13 cellular contexts compared by ENCODE assay signal in the genomic region with DNA sequence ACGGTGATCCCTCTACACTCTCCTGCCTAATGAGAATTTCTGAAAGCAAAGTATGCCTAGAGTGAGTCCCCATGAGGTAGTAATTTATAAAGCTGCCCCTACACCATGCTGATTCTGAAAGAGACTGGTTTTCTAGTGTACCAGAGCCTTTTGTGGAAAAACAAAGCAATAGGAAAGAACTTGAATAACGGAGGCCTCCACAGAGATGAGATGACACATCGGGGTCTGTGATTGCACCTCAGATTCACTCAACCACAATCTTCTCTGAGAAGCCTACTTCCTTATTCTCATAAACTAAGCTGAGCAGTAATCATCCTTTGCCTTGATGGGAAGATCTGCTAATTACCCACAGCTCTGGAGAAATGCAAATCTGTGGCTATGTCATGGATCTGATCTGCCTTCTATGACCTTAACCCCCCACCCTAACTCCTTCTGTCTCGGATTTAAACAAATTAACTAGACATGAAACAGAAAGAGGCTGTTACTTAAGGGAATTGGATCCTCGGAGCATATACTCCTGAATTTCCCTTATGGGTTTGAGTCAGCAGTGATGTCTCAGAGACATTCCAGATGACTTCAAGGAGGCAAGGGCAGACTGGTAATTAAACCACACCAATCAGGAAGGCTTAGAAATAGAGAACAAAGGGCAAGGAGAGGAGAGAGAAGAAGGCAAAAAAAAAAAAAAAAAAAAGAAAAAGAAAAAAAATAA.
DNase-seq lines count a peak whose midpoint lies in the region; ATAC-seq, FAIRE-seq and TF ChIP-seq lines count a peak whose summit lies in the region.
"Had no signal": no experiment of that assay in that cellular context is flagged by ENCODE, and none has a peak within 500 bp of the region (broad histone marks: within the 10 kb centered on the region; RNA-seq: fewer than 3 reads in every experiment).

No MANE protein-coding gene starts in this region.

- peaks cover 13% of the 10 kb centered on the region for H3K4me1 Mint-ChIP-seq in osteocyte (ENCODE audit: unreplicated experiment)

- TF ChIP-seq POLR2A in H54 (IDR thresholded peaks at IDR 0.05; ENCODE audit: low read depth, low read length) (no peak), breast epithelium (IDR thresholded peaks at IDR 0.05) (no peak)

- peaks cover 18% of the 10 kb centered on the region for H3K36me3 Mint-ChIP-seq in osteocyte (ENCODE audit: unreplicated experiment)

- H3K4me3 Mint-ChIP-seq in osteocyte (ENCODE audit: unreplicated experiment) = no peak overlapping the region

- peaks cover 5% of the 10 kb centered on the region for H3K9me3 Mint-ChIP-seq in osteocyte (ENCODE audit: unreplicated experiment)

- peak; percentile 63 for DNase-seq in AG10803 (ENCODE audit: low read depth)
- peak; percentile 31 for DNase-seq in H54 (ENCODE audit: insufficient read length, low spot score)
- DNase-seq in WERI-Rb-1 = peak; percentile 69
- DNase-seq in hepatic stellate cell (ENCODE audit: low spot score) = peak; percentile 35
- no peak for DNase-seq in osteocyte (ENCODE audit: extremely low spot score, unreplicated experiment)
- no peak for DNase-seq in breast epithelium (ENCODE audit: low spot score in 2 of 2)
- DNase-seq in frontal cortex (ENCODE audit: low spot score in 2 of 2) = no peak
- DNase-seq: cortex of kidney; posterior cingulate gyrus; stimulated activated CD8-positive, alpha-beta memory T cell treated with anti-CD3 and anti-CD28 coated beads, Interleukin-4, amount 100 ng/mL, for 48 hours had no signal

- no peaks in the 10 kb centered on the region for H3K27me3 Mint-ChIP-seq in osteocyte (ENCODE audit: unreplicated experiment)

- H3K36me3 ChIP-seq in WERI-Rb-1 = peaks cover 6% of the 10 kb centered on the region; the same call in 1 of the 2 replicates
- H3K36me3 ChIP-seq in breast epithelium = no peaks in the 10 kb centered on the region

- H3K4me3 ChIP-seq in AG10803 (ENCODE audit: low read length) (peak overlapping the region; percentile 1; the same call in 1 of the 2 replicates), WERI-Rb-1 (ENCODE audit: low read depth, low read length) (no peak overlapping the region), breast epithelium (no peak overlapping the region)

- no peaks in the 10 kb centered on the region for H3K4me1 ChIP-seq in breast epithelium

- intact Hi-C loops in breast epithelium (cut with DNase I; ENCODE audit: low total_unique reads) = loop anchor here (1.0 kb wide), 1 partner anchor 10 kb away; no protein-coding TSS in a partner anchor

- H3K27me3 ChIP-seq in WERI-Rb-1 (ENCODE audit: insufficient read depth, low read depth, severe bottlenecking) (no peaks in the 10 kb centered on the region), breast epithelium (no peaks in the 10 kb centered on the region)

- H3K9me3 ChIP-seq in WERI-Rb-1 (ENCODE audit: severe bottlenecking) = no peaks in the 10 kb centered on the region
- H3K9me3 ChIP-seq in breast epithelium = no peaks in the 10 kb centered on the region

- FAIRE-seq in H54 (lab: Jason Lieb, UNC) (peak; percentile 87), frontal cortex (lab: Jason Lieb, UNC) (no peak)
- FAIRE-seq: islet of Langerhans had no signal

- no peak overlapping the region for H3K27ac Mint-ChIP-seq in osteocyte (ENCODE audit: unreplicated experiment)

- TF ChIP-seq CTCF in AG10803 (conservative IDR thresholded peaks at IDR 0.05; ENCODE audit: low read length) (no peak), WERI-Rb-1 (IDR thresholded peaks at IDR 0.05; ENCODE audit: low read depth, low read length) (no peak), osteocyte (IDR thresholded peaks at IDR 0.05) (no peak), breast epithelium (IDR thresholded peaks at IDR 0.05) (no peak)

- no peak for ATAC-seq in GM21723 (IDR thresholded peaks at IDR 0.05; ENCODE audit: unreplicated experiment)

- H3K27ac ChIP-seq in WERI-Rb-1 = peak overlapping the region; percentile 71
- H3K27ac ChIP-seq in breast epithelium = no peak overlapping the region
- H3K27ac ChIP-seq: KMS-11 had no signal

Comparison
In these comparisons a context has a peak if more than half of its experiments do, and no peak if none do; other contexts are left out.
1. DNase-seq: peak in AG10803 (single experiment), H54 (single experiment), WERI-Rb-1 (single experiment) and hepatic stellate cell (single experiment); none in osteocyte (single experiment), breast epithelium (0 of 2) and frontal cortex (0 of 2).